ENCODE assay signal across 26 cellular contexts in genomic region chr9:113898151-113898550, GRCh38. TPM values are rescaled to one million over a fixed set of nuclear protein-coding genes. Genes with fewer than 3 reads are reported as not detected.
A peak's percentile ranks its signal among the peaks of the same experiment; 100 is the strongest.
DNase-seq lines count a peak whose midpoint lies in the region; ATAC-seq, FAIRE-seq and TF ChIP-seq lines count a peak whose summit lies in the region.
"Had no signal": no experiment of that assay in that cellular context is flagged by ENCODE, and none has a peak within 500 bp of the region (broad histone marks: within the 10 kb centered on the region; RNA-seq: fewer than 3 reads in every experiment).

No MANE protein-coding gene starts in this region.

- H3K27ac ChIP-seq in right atrium auricular region (no peak overlapping the region), endothelial cell of umbilical vein (ENCODE audit: insufficient read depth, low read depth, low read length) (no peak overlapping the region)
- no peak overlapping the region for H3K27ac ChIP-seq in CD8-positive, alpha-beta T cell (ENCODE audit: low read depth, low read length)
- H3K27ac ChIP-seq: A549; BLaER1 treated with 17β-estradiol and CSF1 and Interleukin-3, amounts not matched to agents 10 nM and 100 nM; GM23248 had no signal

- H3K36me3 ChIP-seq in right atrium auricular region (no peaks in the 10 kb centered on the region), endothelial cell of umbilical vein (ENCODE audit: control insufficient read depth in 2 of 2, extremely low read depth in 1 of 2, insufficient read depth in 2 of 2, low read length in 2 of 2) (peaks cover 2 to 3% of the 10 kb centered on the region in 2 experiments)
- no peaks in the 10 kb centered on the region for H3K36me3 ChIP-seq in CD8-positive, alpha-beta T cell (ENCODE audit: insufficient read depth, low read length)
- H3K36me3 ChIP-seq: BE2C had no signal

- intact Hi-C loops in cardiac septum (cut with DNase I) (no loop called here), endothelial cell of umbilical vein (cut with micrococcal nuclease) (no loop called here)
- intact Hi-C loops in CD8-positive, alpha-beta T cell (cut with DNase I, micrococcal nuclease) = no loop called here

- H3K4me1 ChIP-seq in right atrium auricular region = no peaks in the 10 kb centered on the region
- peaks cover 16% of the 10 kb centered on the region for H3K4me1 ChIP-seq in endothelial cell of umbilical vein (ENCODE audit: control insufficient read depth, extremely low read depth, insufficient read depth, low read length)
- no peaks in the 10 kb centered on the region for H3K4me1 ChIP-seq in CD8-positive, alpha-beta T cell (ENCODE audit: insufficient read depth, low read length)
- H3K4me1 ChIP-seq: BE2C had no signal

- dilution Hi-C loops in endothelial cell of umbilical vein (cut with MboI; ENCODE audit: extremely low pct_ligation_motif_present, low sequenced_read_pairs) = no loop called here

- no peak overlapping the region for H3K4me2 ChIP-seq in endothelial cell of umbilical vein (ENCODE audit: insufficient read depth, low read length)
- H3K4me2 ChIP-seq: A549 had no signal

- H3K27me3 ChIP-seq in right atrium auricular region = no peaks in the 10 kb centered on the region
- H3K27me3 ChIP-seq in endothelial cell of umbilical vein (ENCODE audit: control insufficient read depth in 2 of 2, insufficient read depth in 2 of 2, low read length in 2 of 2) = no peaks in the 10 kb centered on the region
- no peaks in the 10 kb centered on the region for H3K27me3 ChIP-seq in CD8-positive, alpha-beta T cell (ENCODE audit: insufficient read depth, low read length)
- H3K27me3 ChIP-seq: BE2C; BLaER1 treated with 17β-estradiol and CSF1 and Interleukin-3, amounts not matched to agents 10 nM and 100 nM had no signal

- peaks cover 93% of the 10 kb centered on the region for H3K36me3 Mint-ChIP-seq in nephron progenitor cell (ENCODE audit: low read depth)
- H3K36me3 Mint-ChIP-seq in activated naive CD4-positive, alpha-beta T cell treated with anti-CD3 and anti-CD28 coated beads, Interleukin-2, amount 10 ng/mL, durations not matched to agents 7 days and 5 days = no peaks in the 10 kb centered on the region
- no peaks in the 10 kb centered on the region for H3K36me3 Mint-ChIP-seq in CD8-positive, alpha-beta T cell

- TF ChIP-seq CTCF in right atrium auricular region (IDR thresholded peaks at IDR 0.05) (no peak), endothelial cell of umbilical vein (IDR thresholded peaks at IDR 0.05; ENCODE audit: extremely low read depth in 1 of 2, insufficient read depth in 1 of 2, low read depth in 1 of 2, low read length in 2 of 2) (no peak), nephron progenitor cell (IDR thresholded peaks at IDR 0.05) (no peak)
- TF ChIP-seq CTCF in CD8-positive, alpha-beta T cell (IDR thresholded peaks at IDR 0.05) = no peak

- peaks cover 4% of the 10 kb centered on the region for H3K27me3 Mint-ChIP-seq in nephron progenitor cell (ENCODE audit: low read depth, poor library complexity)
- H3K27me3 Mint-ChIP-seq in activated naive CD4-positive, alpha-beta T cell treated with anti-CD3 and anti-CD28 coated beads, Interleukin-2, amount 10 ng/mL, durations not matched to agents 7 days and 5 days = no peaks in the 10 kb centered on the region
- no peaks in the 10 kb centered on the region for H3K27me3 Mint-ChIP-seq in CD8-positive, alpha-beta T cell (ENCODE audit: low read depth)
- H3K27me3 Mint-ChIP-seq: CD4-positive, alpha-beta T cell had no signal

- no peak overlapping the region for H3K4me3 Mint-ChIP-seq in nephron progenitor cell
- no peak overlapping the region for H3K4me3 Mint-ChIP-seq in activated naive CD4-positive, alpha-beta T cell treated with anti-CD3 and anti-CD28 coated beads, Interleukin-2, amount 10 ng/mL, durations not matched to agents 7 days and 5 days
- no peak overlapping the region for H3K4me3 Mint-ChIP-seq in CD8-positive, alpha-beta T cell
- H3K4me3 Mint-ChIP-seq: CD14-positive monocyte; CD4-positive, alpha-beta T cell had no signal

- POLR2A ChIA-PET in endothelial cell of umbilical vein (lab: Charles Lee) = no interaction called here
- POLR2A ChIA-PET in CD8-positive, alpha-beta T cell (lab: Charles Lee) = no interaction called here

- H3K9me3 Mint-ChIP-seq in nephron progenitor cell = peaks cover 74% of the 10 kb centered on the region
- no peaks in the 10 kb centered on the region for H3K9me3 Mint-ChIP-seq in activated naive CD4-positive, alpha-beta T cell treated with anti-CD3 and anti-CD28 coated beads, Interleukin-2, amount 10 ng/mL, durations not matched to agents 7 days and 5 days
- no peaks in the 10 kb centered on the region for H3K9me3 Mint-ChIP-seq in CD8-positive, alpha-beta T cell
- H3K9me3 Mint-ChIP-seq: CD4-positive, alpha-beta T cell had no signal

- H3K4me3 ChIP-seq in right atrium auricular region (no peak overlapping the region), endothelial cell of umbilical vein (replicated peaks in 1 of 3; ENCODE audit: insufficient read depth in 1 of 3, low read depth in 1 of 3, low read length in 3 of 3) (no peak overlapping the region)
- no peak overlapping the region for H3K4me3 ChIP-seq in CD8-positive, alpha-beta T cell (ENCODE audit: low read depth, low read length)
- H3K4me3 ChIP-seq: A549; BLaER1 treated with 17β-estradiol and CSF1 and Interleukin-3, amounts not matched to agents 10 nM and 100 nM; GM23248 had no signal

- no peak for FAIRE-seq in endothelial cell of umbilical vein (lab: Jason Lieb, UNC)
- FAIRE-seq: A549, GM12891, GM18507, GM19239, H1 had no signal

- no peaks in the 10 kb centered on the region for H3K4me1 Mint-ChIP-seq in nephron progenitor cell
- H3K4me1 Mint-ChIP-seq in activated naive CD4-positive, alpha-beta T cell treated with anti-CD3 and anti-CD28 coated beads, Interleukin-2, amount 10 ng/mL, durations not matched to agents 7 days and 5 days = no peaks in the 10 kb centered on the region
- H3K4me1 Mint-ChIP-seq in CD8-positive, alpha-beta T cell (ENCODE audit: low read depth) = no peaks in the 10 kb centered on the region

- H3K27ac Mint-ChIP-seq in nephron progenitor cell = peak overlapping the region; percentile 13
- H3K27ac Mint-ChIP-seq in activated naive CD4-positive, alpha-beta T cell treated with anti-CD3 and anti-CD28 coated beads, Interleukin-2, amount 10 ng/mL, durations not matched to agents 7 days and 5 days = no peak overlapping the region
- no peak overlapping the region for H3K27ac Mint-ChIP-seq in CD8-positive, alpha-beta T cell
- H3K27ac Mint-ChIP-seq: CD4-positive, alpha-beta T cell had no signal

- no peak for ATAC-seq in CD8-positive, alpha-beta T cell
- ATAC-seq: A549 had no signal

- TF ChIP-seq POLR2A in endothelial cell of umbilical vein (IDR thresholded peaks at IDR 0.05; ENCODE audit: low read depth, low read length) = no peak

- DNase-seq in right atrium auricular region (ENCODE audit: low spot score) (peak; percentile 11), cardiac septum (ENCODE audit: low spot score) (no peak), endothelial cell of umbilical vein (ENCODE audit: low read depth, low spot score) (peak; percentile 73), nephron progenitor cell (no peak), NCI-H2029 (lab: John Stamatoyannopoulos, UW) (no peak)
- no peak for DNase-seq in activated naive CD4-positive, alpha-beta T cell treated with anti-CD3 and anti-CD28 coated beads, Interleukin-2, amount 10 ng/mL, durations not matched to agents 7 days and 5 days
- no peak for DNase-seq in CD8-positive, alpha-beta T cell
- DNase-seq: 8988T; AML-193; BE2C; Calu3; CD4-positive, alpha-beta T cell; COR-L47; DMS53; DMS79 treated with DMSO at 0.1 percent for 48 hours; GF-D8; GM23248; H7; HCEC 1CT had no signal

- peaks cover 70% of the 10 kb centered on the region for H3K79me2 ChIP-seq in endothelial cell of umbilical vein (ENCODE audit: control insufficient read depth, insufficient read depth, low read length)

- CTCF ChIA-PET in endothelial cell of umbilical vein (lab: Charles Lee) = interaction anchor here (0.6 to 2.0 kb wide), 4 partner anchors 10 to 65 kb away, joined by 3 to 6 read pairs (median 4); no protein-coding TSS in a partner anchor
- CTCF ChIA-PET in activated naive CD4-positive, alpha-beta T cell treated with anti-CD3 and anti-CD28 coated beads, Interleukin-2, amount 10 ng/mL, durations not matched to agents 7 days and 5 days (lab: Charles Lee) = no interaction called here
- CTCF ChIA-PET in CD8-positive, alpha-beta T cell (lab: Charles Lee) = no interaction called here

- no peaks in the 10 kb centered on the region for H3K9me1 ChIP-seq in endothelial cell of umbilical vein (replicated peaks; ENCODE audit: control insufficient read depth, extremely low read depth, insufficient read depth, low read length)

- H3K9me3 ChIP-seq in right atrium auricular region (peaks cover 0 to 6% of the 10 kb centered on the region in 2 donors), endothelial cell of umbilical vein (replicated peaks; ENCODE audit: control insufficient read depth, insufficient read depth, low read length) (no peaks in the 10 kb centered on the region)
- no peaks in the 10 kb centered on the region for H3K9me3 ChIP-seq in CD8-positive, alpha-beta T cell (ENCODE audit: low read length)
- H3K9me3 ChIP-seq: A549, BE2C had no signal

- H2AFZ ChIP-seq in endothelial cell of umbilical vein (ENCODE audit: low read depth, low read length) = no peak overlapping the region
- H2AFZ ChIP-seq: GM23248 had no signal

- H3K9ac ChIP-seq in endothelial cell of umbilical vein (replicated peaks; ENCODE audit: extremely low read depth, insufficient read depth, low read length) = no peak overlapping the region
- H3K9ac ChIP-seq: BLaER1 treated with 17β-estradiol and CSF1 and Interleukin-3, amounts not matched to agents 10 nM and 100 nM; GM23248 had no signal

- peaks cover 3% of the 10 kb centered on the region for H4K20me1 ChIP-seq in endothelial cell of umbilical vein (replicated peaks; ENCODE audit: control insufficient read depth, extremely low read depth, insufficient read depth, low read length)

- no TSS peak for BruUV-seq in endothelial cell of umbilical vein (replicated peaks; lab: Mats Ljungman, UMichigan)

TF ChIP-seq in endothelial cell of umbilical vein, 7 proteins besides CTCF, POLR2A, EP300 and RAD21 (continues in another document):
- TF ChIP-seq EZH2 (IDR thresholded peaks at IDR 0.05; ENCODE audit: borderline replicate concordance, low read depth, low read length, severe bottlenecking) (no peak), MYC (IDR thresholded peaks at IDR 0.05; ENCODE audit: low read depth, low read length) (no peak), GATA2 (IDR thresholded peaks at IDR 0.05; ENCODE audit: insufficient read depth, insufficient read length, low read depth, low read length) (no peak)

RNA-seq across cellular contexts. Expression of gene ZNF618, which starts 22.0 kb away (rescaled TPM):
- total RNA-seq in right atrium auricular region = 1 to 10 TPM; 1.4 to 3.0 TPM
- total RNA-seq in cardiac septum = 1.7 TPM
- 60.6 and 80.3 TPM in 2 replicates for total RNA-seq in endothelial cell of umbilical vein
- polyA plus RNA-seq in endothelial cell of umbilical vein = 19.8 and 22.6 TPM in 2 replicates
- 19.6 TPM in 2 replicates for polyA plus RNA-seq in endothelial cell of umbilical vein (2011; cell fraction: cytosol; rRNA removed)
- polyA plus RNA-seq in endothelial cell of umbilical vein (2011; cell fraction: nucleus; rRNA removed) = 63.9 and 74.5 TPM in 2 replicates
- 40.4 TPM in 2 replicates for polyA plus RNA-seq in endothelial cell of umbilical vein (2012)
- 47.0 and 51.6 TPM in 2 replicates for polyA minus RNA-seq in endothelial cell of umbilical vein
- polyA minus RNA-seq in endothelial cell of umbilical vein (2011; cell fraction: cytosol; rRNA and poly(A)+ RNA removed) = 0.82 TPM
- polyA minus RNA-seq in endothelial cell of umbilical vein (2011; cell fraction: nucleus; rRNA and poly(A)+ RNA removed) = 56.2 and 62.2 TPM in 2 replicates
- total RNA-seq in CD8-positive, alpha-beta T cell = 1 to 10 TPM in 1 of 2 experiments, under 1 TPM in 1; 0.67 to 1.1 TPM

Comparison
In these comparisons a context has a peak if more than half of its experiments do, and no peak if none do; other contexts are left out.
1. DNase-seq: peak in right atrium auricular region (single experiment) and endothelial cell of umbilical vein (single experiment); none in cardiac septum (single experiment), nephron progenitor cell (single experiment), activated naive CD4-positive, alpha-beta T cell treated with anti-CD3 and anti-CD28 coated beads, Interleukin-2, amount 10 ng/mL, durations not matched to agents 7 days and 5 days (single experiment), CD8-positive, alpha-beta T cell (0 of 7) and NCI-H2029 (single experiment).
2. RNA of gene ZNF618, which starts 22.0 kb away (total RNA-seq): 60.6 to 80.3 TPM in endothelial cell of umbilical vein; 1.4 to 3.0 TPM in right atrium auricular region, 1.7 TPM in cardiac septum (single experiment) and 0.67 to 1.1 TPM in CD8-positive, alpha-beta T cell; every median in the first group is over 10 times any median in the second.